In the genomic region with DNA sequence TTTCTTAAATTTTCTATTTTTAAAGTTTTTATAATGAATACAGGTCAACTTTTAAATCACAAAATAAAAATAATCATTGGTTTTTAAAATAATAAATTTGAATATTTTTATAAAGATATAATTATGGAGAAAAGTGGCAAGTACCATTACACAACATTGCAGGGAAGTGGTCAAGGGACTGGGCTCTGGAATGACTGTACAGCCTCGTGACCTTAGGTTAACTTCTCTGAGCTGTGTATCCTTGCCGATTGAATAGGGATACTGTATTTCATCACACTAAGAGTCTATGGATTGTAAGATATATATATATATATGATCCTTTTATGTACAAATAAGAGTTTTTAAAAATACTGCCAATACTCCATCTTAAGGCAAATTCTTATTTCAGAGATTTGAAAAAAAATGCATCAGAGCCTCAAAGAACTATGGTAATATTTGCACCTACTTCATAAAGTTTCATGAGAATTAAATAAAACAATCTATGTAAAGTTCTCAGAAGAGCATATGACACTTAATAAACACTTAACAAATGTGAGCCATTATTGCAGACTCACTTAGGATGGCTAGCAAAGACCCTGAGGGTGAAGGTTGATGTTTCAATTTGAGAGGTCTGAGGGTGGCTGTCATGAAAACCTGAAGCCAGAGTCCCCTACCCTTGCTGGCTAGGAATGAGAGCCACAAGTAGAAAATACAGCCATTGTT, we compare ENCODE assay signal across 14 cellular contexts.
DNase-seq lines count a peak whose midpoint lies in the region; ATAC-seq, FAIRE-seq and TF ChIP-seq lines count a peak whose summit lies in the region.
"Had no signal": no experiment of that assay in that cellular context is flagged by ENCODE, and none has a peak within 500 bp of the region (broad histone marks: within the 10 kb centered on the region; RNA-seq: fewer than 3 reads in every experiment).

No MANE protein-coding gene starts in this region.

- no peak overlapping the region for H3K4me3 ChIP-seq in right lobe of liver
- no peak overlapping the region for H3K4me3 ChIP-seq in HepG2 (replicated peaks in 1 of 3; ENCODE audit: insufficient read depth in 1 of 3, low read depth in 2 of 3, low read length in 3 of 3)
- no peak overlapping the region for H3K4me3 ChIP-seq in OCI-LY7 (ENCODE audit: low read depth, low read length, poor library complexity, severe bottlenecking)
- H3K4me3 ChIP-seq: uterus had no signal

- CTCF ChIA-PET in HepG2 (lab: Yijun Ruan, JAX; ENCODE audit: low intra/inter-chr PET ratio, low total read pairs): no interaction called here
- CTCF ChIA-PET in OCI-LY7 (lab: Charles Lee; ENCODE audit: unreplicated experiment): no interaction called here

- H3K27ac ChIP-seq in right lobe of liver (no peak overlapping the region), HepG2 (ENCODE audit: extremely low read length, insufficient read depth, low read length) (no peak overlapping the region), OCI-LY7 (ENCODE audit: low read depth, low read length, poor library complexity, severe bottlenecking) (no peak overlapping the region)
- H3K27ac ChIP-seq: uterus had no signal

- no peak for TF ChIP-seq CTCF in right lobe of liver (IDR thresholded peaks at IDR 0.05)
- TF ChIP-seq CTCF in HepG2 (CRISPR knock-in tag; IDR thresholded peaks at IDR 0.05): no peak
- TF ChIP-seq CTCF in OCI-LY7 (conservative IDR thresholded peaks at IDR 0.05; ENCODE audit: low read length): no peak

- H3K9ac ChIP-seq in HepG2 (ENCODE audit: insufficient read depth, low read depth, low read length): no peak overlapping the region

- WGBS in right lobe of liver (ENCODE audit: insufficient coverage, low coverage, low lambda C conversion rate, missing lambda C conversion rate): 54% methylated on average over 2 of the region's 2 CpGs
- WGBS in HepG2 (ENCODE audit: low lambda C conversion rate): 0% methylated on average over 2 of the region's 2 CpGs

- H3K79me2 ChIP-seq in HepG2 (ENCODE audit: insufficient read depth, low read length) (no peaks in the 10 kb centered on the region), OCI-LY7 (ENCODE audit: insufficient read depth, low read depth, low read length) (no peaks in the 10 kb centered on the region)

- H3K4me2 ChIP-seq in HepG2 (ENCODE audit: low read depth, low read length): no peak overlapping the region
- no peak overlapping the region for H3K4me2 ChIP-seq in OCI-LY7 (ENCODE audit: low read length)

- H2AFZ ChIP-seq in HepG2 (ENCODE audit: low read length) (no peak overlapping the region), OCI-LY7 (ENCODE audit: low read length) (no peak overlapping the region)

- no peak for FAIRE-seq in HepG2 (lab: Jason Lieb, UNC)

- no peaks in the 10 kb centered on the region for H3K27me3 ChIP-seq in right lobe of liver
- H3K27me3 ChIP-seq in HepG2 (ENCODE audit: control insufficient read depth in 1 of 2, insufficient read depth in 2 of 2, low read length in 2 of 2): no peaks in the 10 kb centered on the region; a peak in 1 of 5 replicates
- H3K27me3 ChIP-seq: uterus had no signal

- H3K4me1 ChIP-seq in right lobe of liver (no peaks in the 10 kb centered on the region), HepG2 (ENCODE audit: insufficient read depth, low read length) (no peaks in the 10 kb centered on the region), OCI-LY7 (ENCODE audit: insufficient read depth, low read length, poor library complexity, severe bottlenecking) (no peaks in the 10 kb centered on the region)
- H3K4me1 ChIP-seq: uterus had no signal

- H4K20me1 ChIP-seq in HepG2 (ENCODE audit: insufficient read depth, low read length): no peaks in the 10 kb centered on the region
- H4K20me1 ChIP-seq in OCI-LY7 (ENCODE audit: insufficient read depth, low read length): no peaks in the 10 kb centered on the region

- no peak for TF ChIP-seq RAD21 in HepG2 (CRISPR knock-in tag; IDR thresholded peaks at IDR 0.05)

- TF ChIP-seq EP300 in HepG2 (IDR thresholded peaks at IDR 0.05; ENCODE audit: low read depth in 2 of 2, low read length in 2 of 2): no peak
- no peak for TF ChIP-seq EP300 in HepG2 (CRISPR knock-in tag; IDR thresholded peaks at IDR 0.05; ENCODE audit: borderline replicate concordance)

- POLR2A ChIA-PET in HepG2 (lab: Yijun Ruan, JAX) (no interaction called here), OCI-LY7 (lab: Charles Lee) (interaction anchor here (1.0 kb wide), 1 partner anchor 10 kb away, joined by 3 read pairs; no protein-coding TSS in a partner anchor)

- DNase-seq in right lobe of liver (no peak), HepG2 (ENCODE audit: low spot score) (no peak), LHCN-M2 (ENCODE audit: low read depth) (peak; percentile 55), sciatic nerve (ENCODE audit: low spot score) (no peak), DMS 273 (lab: John Stamatoyannopoulos, UW; ENCODE audit: unreplicated experiment) (no peak), OCI-LY7 (ENCODE audit: low spot score) (no peak)
- no peak for DNase-seq in NK-92 treated with Interleukin-12 subunit alpha and Interleukin-12 subunit beta, amount 100 ng/mL, for 24 hours (lab: John Stamatoyannopoulos, UW)
- DNase-seq: activated CD8-positive, alpha-beta memory T cell treated with anti-CD3 and anti-CD28 coated beads, Interleukin-2, amount 10 ng/mL, durations not matched to agents 7 days and 5 days; NCI-H1930; posterior cingulate gyrus; SIG-M5; uterus had no signal

- intact Hi-C loops in right lobe of liver (cut with DNase I) (no loop called here), HepG2 (cut with micrococcal nuclease; ENCODE audit: unreplicated experiment) (no loop called here), sciatic nerve (cut with DNase I) (no loop called here), OCI-LY7 (cut with micrococcal nuclease; ENCODE audit: unreplicated experiment) (no loop called here)

- H3K9me2 ChIP-seq in OCI-LY7 (ENCODE audit: insufficient read depth, low read length): no peaks in the 10 kb centered on the region

- in situ Hi-C loops in HepG2 (cut with HindIII; ENCODE audit: extremely low pct_ligation_motif_present, low pct_unique_long_range_greater_than_20kb): no loop called here

- H3K36me3 ChIP-seq in right lobe of liver (no peaks in the 10 kb centered on the region), HepG2 (replicated peaks in 1 of 2; ENCODE audit: control insufficient read depth in 1 of 2, insufficient read depth in 2 of 2, low read length in 2 of 2) (no peaks in the 10 kb centered on the region), OCI-LY7 (ENCODE audit: insufficient read depth, low read length) (no peaks in the 10 kb centered on the region)
- H3K36me3 ChIP-seq: uterus had no signal

- no TSS peak for BruUV-seq in HepG2 (replicated peaks; lab: Mats Ljungman, UMichigan)
- no TSS peak for BruUV-seq in OCI-LY7 (replicated peaks; lab: Mats Ljungman, UMichigan)

- no peak for TF ChIP-seq POLR2A in right lobe of liver (IDR thresholded peaks at IDR 0.05)
- no peak for TF ChIP-seq POLR2A in HepG2 (IDR thresholded peaks at IDR 0.05; ENCODE audit: insufficient read depth in 1 of 2, low read depth in 2 of 2, low read length in 2 of 2)

- H3K9me3 ChIP-seq in right lobe of liver (no peaks in the 10 kb centered on the region), HepG2 (ENCODE audit: low read length) (no peaks in the 10 kb centered on the region), OCI-LY7 (ENCODE audit: low read length) (no peaks in the 10 kb centered on the region)
- H3K9me3 ChIP-seq: uterus had no signal

- peak in 3 of 4 donors; percentile 33 to 67 (median 65) for ATAC-seq in right lobe of liver
- ATAC-seq in HepG2: no peak
- peak; percentile 72 for ATAC-seq in HG02840 (IDR thresholded peaks at IDR 0.05; ENCODE audit: low FRiP score, unreplicated experiment)
- ATAC-seq in sciatic nerve: no peak
- ATAC-seq: activated CD8-positive, alpha-beta memory T cell treated with anti-CD3 and anti-CD28 coated beads, Interleukin-2, amount 10 ng/mL, durations not matched to agents 7 days and 5 days; left lobe of liver had no signal

TF ChIP-seq in HepG2, 621 proteins besides CTCF, POLR2A, EP300 and RAD21:
- TF ChIP-seq PAX8 (CRISPR knock-in tag; IDR thresholded peaks at IDR 0.05; ENCODE audit: borderline replicate concordance) (no peak), ZNF512 (CRISPR knock-in tag; IDR thresholded peaks at IDR 0.05) (no peak), MZF1 (CRISPR knock-in tag; IDR thresholded peaks at IDR 0.05; ENCODE audit: borderline replicate concordance) (no peak), ZFP36L1 (CRISPR knock-in tag; IDR thresholded peaks at IDR 0.05) (no peak), ZNF547 (CRISPR knock-in tag; IDR thresholded peaks at IDR 0.05) (no peak), NFYC (CRISPR knock-in tag; IDR thresholded peaks at IDR 0.05) (no peak), BCL6 (CRISPR knock-in tag; IDR thresholded peaks at IDR 0.05) (no peak), ZBTB8A (CRISPR knock-in tag; IDR thresholded peaks at IDR 0.05; ENCODE audit: borderline replicate concordance, low read depth) (no peak)

Comparison
In these comparisons a context has a peak if more than half of its experiments do, and no peak if none do; other contexts are left out.
1. ATAC-seq: peak in right lobe of liver (3 of 4) and HG02840 (single experiment); none in HepG2 (single experiment) and sciatic nerve (single experiment).